Comparison of ENCODE assay signal across 9 cellular contexts in the genomic region with DNA sequence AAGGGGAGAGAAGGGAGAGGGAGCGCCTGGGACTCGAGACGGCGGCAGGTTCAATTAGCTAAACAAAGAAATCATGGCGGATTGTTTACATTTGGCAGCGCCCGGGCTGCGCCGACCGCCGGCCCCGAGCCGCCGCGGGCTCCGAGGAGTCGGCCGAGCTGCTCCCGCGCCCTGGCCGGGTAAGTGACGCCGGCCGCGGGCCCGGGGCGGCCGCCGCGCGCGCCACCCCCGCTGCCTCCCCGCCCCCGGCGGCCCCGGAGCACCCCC.
DNase-seq lines count a peak whose midpoint lies in the region; ATAC-seq and TF ChIP-seq lines count a peak whose summit lies in the region.
"Had no signal": no experiment of that assay in that cellular context is flagged by ENCODE, and none has a peak within 500 bp of the region (broad histone marks: within the 10 kb centered on the region; RNA-seq: fewer than 3 reads in every experiment).

No MANE protein-coding gene starts in this region.

- intact Hi-C loops in sciatic nerve (cut with DNase I), result no loop called here

- H3K4me3 ChIP-seq in AG04450 (ENCODE audit: low read depth, low read length) (peak overlapping the region; percentile 54), mucosa of rectum (ENCODE audit: low read length in 2 of 2) (peak overlapping the region; percentile 58 to 65)

- POLR2A ChIA-PET in AG04450 (lab: Yijun Ruan, JAX), result no interaction called here

- no peak overlapping the region for H3K27ac ChIP-seq in AG04450 (ENCODE audit: low read depth, low read length)
- H3K27ac ChIP-seq in mucosa of rectum (ENCODE audit: low read depth in 2 of 2, low read length in 2 of 2), result no peak overlapping the region

- ATAC-seq in GM18909 (IDR thresholded peaks at IDR 0.05; ENCODE audit: poor library complexity, unreplicated experiment) (peak; percentile 51), HG02588 (IDR thresholded peaks at IDR 0.05; ENCODE audit: unreplicated experiment) (no peak), GM21360 (IDR thresholded peaks at IDR 0.05; ENCODE audit: unreplicated experiment) (no peak), sciatic nerve (no peak)
- ATAC-seq: HCT116 had no signal

- H3K9me3 ChIP-seq in AG04450 (ENCODE audit: control insufficient read depth, insufficient read depth, low read length), result no peaks in the 10 kb centered on the region
- H3K9me3 ChIP-seq in mucosa of rectum (ENCODE audit: control insufficient read depth in 2 of 2, low read length in 2 of 2), result no peaks in the 10 kb centered on the region

- TF ChIP-seq CTCF in AG04450 (IDR thresholded peaks at IDR 0.05; ENCODE audit: low read depth, low read length), result no peak
- TF ChIP-seq CTCF in brain (conservative IDR thresholded peaks at IDR 0.05), result no peak

- H3K27me3 ChIP-seq in AG04450 (ENCODE audit: control insufficient read depth, insufficient read depth, low read length) (peaks cover 22% of the 10 kb centered on the region), mucosa of rectum (ENCODE audit: control insufficient read depth in 2 of 2, insufficient read depth in 2 of 2, low read length in 2 of 2) (no peaks in the 10 kb centered on the region)

- H3K36me3 ChIP-seq in mucosa of rectum (ENCODE audit: control insufficient read depth in 2 of 2, insufficient read depth in 2 of 2, low read length in 2 of 2), result no peaks in the 10 kb centered on the region

- DNase-seq in AG04450 (ENCODE audit: low read depth, low spot score) (no peak), NCI-H2081 (lab: John Stamatoyannopoulos, UW) (peak; percentile 41 to 76), sciatic nerve (ENCODE audit: low spot score) (no peak)

- H3K4me1 ChIP-seq in mucosa of rectum (ENCODE audit: control insufficient read depth in 2 of 2, insufficient read depth in 2 of 2, low read length in 2 of 2), result peaks cover 0 to 6% of the 10 kb centered on the region in 2 donors

- H3K9ac ChIP-seq in mucosa of rectum (ENCODE audit: low read depth in 1 of 2, low read length in 2 of 2), result no peak overlapping the region

- no peaks in the 10 kb centered on the region for H3K9me3 Mint-ChIP-seq in brain

- H3K36me3 Mint-ChIP-seq in brain, result no peaks in the 10 kb centered on the region

- peak overlapping the region; percentile 88 to 99 (median 98) for H3K27ac Mint-ChIP-seq in brain

- peak overlapping the region; percentile 89 to 98 (median 95) for H3K4me3 Mint-ChIP-seq in brain

- peaks cover 42% of the 10 kb centered on the region for H3K4me1 Mint-ChIP-seq in brain

- CTCF ChIA-PET in AG04450 (lab: Charles Lee), result no interaction called here

- H3K27me3 Mint-ChIP-seq in brain, result peaks cover 10% of the 10 kb centered on the region

Comparison
In these comparisons a context has a peak if more than half of its experiments do, and no peak if none do; other contexts are left out.
1. DNase-seq: peak in NCI-H2081 (2 of 2); none in AG04450 (single experiment) and sciatic nerve (single experiment).